7 cellular contexts compared by ENCODE assay signal in genomic region chr1:153536618-153537375, GRCh38. TPM values are rescaled to one million over a fixed set of nuclear protein-coding genes. Genes with fewer than 3 reads are reported as not detected.
DNase-seq lines count a peak whose midpoint lies in the region; ATAC-seq and TF ChIP-seq lines count a peak whose summit lies in the region.
"Had no signal": no experiment of that assay in that cellular context is flagged by ENCODE, and none has a peak within 500 bp of the region (broad histone marks: within the 10 kb centered on the region; RNA-seq: fewer than 3 reads in every experiment).

No MANE protein-coding gene starts in this region.

- TF ChIP-seq POLR2A in heart left ventricle (IDR thresholded peaks at IDR 0.05) (no peak), transverse colon (IDR thresholded peaks at IDR 0.05) (peak; percentile 62)

- 81 to 85% (median 81%) methylated on average over 10 of the region's 10 CpGs for WGBS in heart left ventricle, 4 donors
- WGBS in transverse colon (ENCODE audit: low coverage in 1 of 2), 2 donors = 53 to 66% methylated on average over 2 to 10 of the region's 10 CpGs

- intact Hi-C loops in heart left ventricle (cut with DNase I) (loop anchor here in 1 of 10 donors (10.0 kb wide), 1 partner anchor 448 kb away; the partner anchor contains the start of gene RAB13), transverse colon (cut with DNase I; ENCODE audit: low total_unique reads) (no loop called here)

- no peak for DNase-seq in activated T-cell treated with anti-CD3 and anti-CD28 coated beads, Interleukin-2, amount 50 U/mL, for 24 hours
- DNase-seq in activated T-cell treated with anti-CD3 and anti-CD28 coated beads, Interleukin-2, amount 50 U/mL, for 1 hour = no peak
- DNase-seq in heart left ventricle (peak in 1 of 5 donors; percentile 50), transverse colon (peak; percentile 84), cortex of kidney (lab: John Stamatoyannopoulos, UW) (no peak)

- H3K27me3 Mint-ChIP-seq in activated T-cell treated with anti-CD3 and anti-CD28 coated beads, Interleukin-2, amount 50 U/mL, for 24 hours = no peaks in the 10 kb centered on the region

- in situ Hi-C loops in transverse colon (cut with MboI; ENCODE audit: low pct_ligation_motif_present in 1 of 4, low pct_unique_long_range_greater_than_20kb in 1 of 4, low sequenced_read_pairs in 3 of 4) = loop anchor here in 1 of 4 donors (25.0 kb wide), 1 partner anchor 451 kb away; the partner anchor contains the start of genes JTB, RAB13 and RPS27

- ATAC-seq in heart left ventricle (no peak), GM21367 (IDR thresholded peaks at IDR 0.05; ENCODE audit: unreplicated experiment) (no peak)

- peak overlapping the region in 11 of 12 donors; percentile 61 to 97 (median 89) for H3K4me3 ChIP-seq in heart left ventricle
- peak overlapping the region; percentile 70 to 93 (median 79) for H3K4me3 ChIP-seq in transverse colon

- peaks cover 0 to 7% (median 0%) of the 10 kb centered on the region in 9 donors for H3K36me3 ChIP-seq in heart left ventricle
- H3K36me3 ChIP-seq in transverse colon = no peaks in the 10 kb centered on the region

- H3K9me3 ChIP-seq in heart left ventricle = no peaks in the 10 kb centered on the region
- H3K9me3 ChIP-seq in transverse colon = no peaks in the 10 kb centered on the region

- no peak for TF ChIP-seq EP300 in transverse colon (IDR thresholded peaks at IDR 0.05; ENCODE audit: low read depth)

- H3K9me3 Mint-ChIP-seq in activated T-cell treated with anti-CD3 and anti-CD28 coated beads, Interleukin-2, amount 50 U/mL, for 24 hours = no peaks in the 10 kb centered on the region

- H3K4me1 ChIP-seq in heart left ventricle (peaks cover 0 to 76% (median 28%) of the 10 kb centered on the region in 12 donors), transverse colon (peaks cover 15 to 67% (median 55%) of the 10 kb centered on the region in 4 donors)

- TF ChIP-seq CTCF in heart left ventricle (IDR thresholded peaks at IDR 0.05) (no peak), transverse colon (IDR thresholded peaks at IDR 0.05) (no peak)

- H3K27ac Mint-ChIP-seq in activated T-cell treated with anti-CD3 and anti-CD28 coated beads, Interleukin-2, amount 50 U/mL, for 24 hours = peak overlapping the region; percentile 98

- H3K27me3 ChIP-seq in heart left ventricle = no peaks in the 10 kb centered on the region
- no peaks in the 10 kb centered on the region for H3K27me3 ChIP-seq in transverse colon

- H3K36me3 Mint-ChIP-seq in activated T-cell treated with anti-CD3 and anti-CD28 coated beads, Interleukin-2, amount 50 U/mL, for 24 hours (ENCODE audit: low read depth) = peaks cover 27% of the 10 kb centered on the region

- peaks cover 84% of the 10 kb centered on the region for H3K4me1 Mint-ChIP-seq in activated T-cell treated with anti-CD3 and anti-CD28 coated beads, Interleukin-2, amount 50 U/mL, for 24 hours (ENCODE audit: low read depth)

- peak overlapping the region; percentile 89 to 100 (median 98) for H3K27ac ChIP-seq in heart left ventricle
- peak overlapping the region; percentile 95 to 100 (median 99) for H3K27ac ChIP-seq in transverse colon

- peak overlapping the region; percentile 93 for H3K4me3 Mint-ChIP-seq in activated T-cell treated with anti-CD3 and anti-CD28 coated beads, Interleukin-2, amount 50 U/mL, for 24 hours

RNA-seq across cellular contexts. Expression of gene S100A6, which starts 1.0 kb away (rescaled TPM):
- total RNA-seq in heart left ventricle (100 to 1,000 TPM; 157 to 415 (median 301) TPM), transverse colon (100 to 1,000 TPM; 219 to 881 (median 433) TPM)
- polyA plus RNA-seq in heart left ventricle = 1,000 to 10,000 TPM in 1 of 2 donors, 100 to 1,000 TPM in 1; 371 to 1,213 TPM

RNA-seq across cellular contexts. Expression of gene S100A5, which starts 3.9 kb away (rescaled TPM):
- total RNA-seq in heart left ventricle (not detected), transverse colon (not detected)
- polyA plus RNA-seq in heart left ventricle = not detected

RNA-seq across cellular contexts. Expression of gene S100A4, which starts 8.8 kb away (rescaled TPM):
- total RNA-seq in heart left ventricle (100 to 1,000 TPM in 4 of 9 donors, 10 to 100 TPM in 5; 56.9 to 214 (median 96.1) TPM), transverse colon (100 to 1,000 TPM in 1 of 4 donors, 10 to 100 TPM in 3; 40.8 to 138 (median 78.6) TPM)
- polyA plus RNA-seq in heart left ventricle = 100 to 1,000 TPM; 214 to 398 TPM

RNA-seq across cellular contexts. Expression of gene S100A3, which starts 12.3 kb away (rescaled TPM):
- 1 to 10 TPM in 4 of 9 donors, under 1 TPM in 3, not detected in 2; 0.57 to 5.9 (median 1.1) TPM for total RNA-seq in heart left ventricle
- polyA plus RNA-seq in heart left ventricle = 1 to 10 TPM; 1.6 to 5.2 TPM
- under 1 TPM in 1 of 4 donors, not detected in 3; 0.64 TPM for total RNA-seq in transverse colon
- total RNA-seq: T-helper 2 cell treated with Interferon-gamma antibody and Interleukin-4, amounts not matched to agents 100 ng/mL and 5 ng/mL, for 36 hours had no signal

RNA-seq across cellular contexts. Expression of gene S100A2, which starts 28.8 kb away (rescaled TPM):
- total RNA-seq in heart left ventricle (1 to 10 TPM in 8 of 9 donors, not detected in 1; 1.3 to 4.0 (median 2.4) TPM), transverse colon (1 to 10 TPM in 1 of 4 donors, not detected in 3; 2.2 TPM)
- 1 to 10 TPM; 2.8 to 5.1 TPM for polyA plus RNA-seq in heart left ventricle
